18 cellular contexts compared by ENCODE assay signal in the genomic region with DNA sequence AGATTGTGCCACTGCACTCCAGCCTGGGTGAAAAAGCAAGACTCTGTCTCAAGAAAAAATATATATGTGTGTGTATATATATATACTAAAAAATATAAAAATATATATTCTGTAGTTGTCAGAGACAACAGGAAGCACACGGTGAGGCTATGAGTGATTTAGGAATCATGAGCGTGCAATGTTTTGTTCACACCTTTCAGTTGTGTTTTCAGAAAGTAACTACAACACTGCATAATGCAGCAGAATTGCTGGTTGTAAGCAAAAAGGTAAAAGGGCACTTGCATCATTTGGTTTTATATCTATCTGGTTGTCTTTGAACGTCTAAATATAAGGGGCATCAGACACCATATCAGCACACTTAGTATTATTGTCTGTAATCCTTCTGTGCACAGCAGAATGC. TPM values are rescaled to one million over a fixed set of nuclear protein-coding genes. Genes with fewer than 3 reads are reported as not detected.
DNase-seq lines count a peak whose midpoint lies in the region; ATAC-seq and TF ChIP-seq lines count a peak whose summit lies in the region.
"Had no signal": no experiment of that assay in that cellular context is flagged by ENCODE, and none has a peak within 500 bp of the region (broad histone marks: within the 10 kb centered on the region; RNA-seq: fewer than 3 reads in every experiment).

No MANE protein-coding gene starts in this region.

- H3K36me3 ChIP-seq in CD8-positive, alpha-beta memory T cell (ENCODE audit: insufficient read depth, low read length), result no peaks in the 10 kb centered on the region
- H3K36me3 ChIP-seq in A673 (ENCODE audit: insufficient read depth, low read length, poor library complexity, severe bottlenecking), result no peaks in the 10 kb centered on the region
- H3K36me3 ChIP-seq: BE2C had no signal

- intact Hi-C loops in activated CD4-positive, alpha-beta memory T cell treated with anti-CD3 and anti-CD28 coated beads for 36 hours (cut with micrococcal nuclease), result no loop called here
- intact Hi-C loops in A673 (cut with micrococcal nuclease; ENCODE audit: unreplicated experiment), result no loop called here

- H3K27ac Mint-ChIP-seq in activated CD4-positive, alpha-beta memory T cell treated with anti-CD3 and anti-CD28 coated beads, Interleukin-2, amount 10 ng/mL, durations not matched to agents 7 days and 5 days, result peak overlapping the region; percentile 92
- H3K27ac Mint-ChIP-seq in activated CD4-positive, alpha-beta memory T cell treated with anti-CD3 and anti-CD28 coated beads for 36 hours, result no peak overlapping the region
- H3K27ac Mint-ChIP-seq in CD8-positive, alpha-beta memory T cell, result peak overlapping the region; percentile 74 to 94 (median 82)
- H3K27ac Mint-ChIP-seq in T-helper 1 cell treated with Interleukin-12 subunit alpha and Interleukin-12 subunit beta and Interleukin-4 antibody, amounts not matched to agents 30 μg/mL and 1 μg/mL, for 36 hours, result peak overlapping the region; percentile 79
- peak overlapping the region; percentile 71 for H3K27ac Mint-ChIP-seq in central memory CD8-positive, alpha-beta T cell (ENCODE audit: low read depth)
- H3K27ac Mint-ChIP-seq: HFFc6 had no signal

- H3K27me3 ChIP-seq in CD8-positive, alpha-beta memory T cell (ENCODE audit: insufficient read depth, low read length, poor library complexity, severe bottlenecking), result no peaks in the 10 kb centered on the region
- no peaks in the 10 kb centered on the region for H3K27me3 ChIP-seq in A673 (replicated peaks; ENCODE audit: insufficient read depth, low read depth, low read length, poor library complexity)
- H3K27me3 ChIP-seq: BE2C had no signal

- no peaks in the 10 kb centered on the region for H3K9me3 ChIP-seq in CD8-positive, alpha-beta memory T cell (ENCODE audit: low read length)
- H3K9me3 ChIP-seq in A673 (ENCODE audit: low read depth, low read length, poor library complexity, severe bottlenecking), result no peaks in the 10 kb centered on the region
- H3K9me3 ChIP-seq: BE2C, Caco-2 had no signal

- no peak for DNase-seq in activated CD4-positive, alpha-beta memory T cell treated with anti-CD3 and anti-CD28 coated beads, Interleukin-2, amount 10 ng/mL, durations not matched to agents 7 days and 5 days
- DNase-seq in activated CD4-positive, alpha-beta memory T cell treated with anti-CD3 and anti-CD28 coated beads for 36 hours, result no peak
- DNase-seq in CD8-positive, alpha-beta memory T cell, result no peak
- no peak for DNase-seq in central memory CD8-positive, alpha-beta T cell (ENCODE audit: low spot score in 2 of 2)
- DNase-seq in A673 (ENCODE audit: low spot score) (no peak), foreskin melanocyte (no peak), NCI-H1092 (lab: John Stamatoyannopoulos, UW) (no peak)
- DNase-seq: BE2C; Caco-2; CD8-positive, alpha-beta T cell; DMS53; HCEC 1CT; HFFc6 had no signal

- no peak for TF ChIP-seq CTCF in A673 (conservative IDR thresholded peaks at IDR 0.05; ENCODE audit: low read depth, low read length)

- H3K4me1 ChIP-seq in CD8-positive, alpha-beta memory T cell (ENCODE audit: insufficient read depth, low read length), result peaks cover 61% of the 10 kb centered on the region
- no peaks in the 10 kb centered on the region for H3K4me1 ChIP-seq in A673 (ENCODE audit: insufficient read depth, low read length, poor library complexity, severe bottlenecking)
- H3K4me1 ChIP-seq: BE2C, Caco-2 had no signal

- CTCF ChIA-PET in activated CD4-positive, alpha-beta memory T cell treated with anti-CD3 and anti-CD28 coated beads, Interleukin-2, amount 10 ng/mL, durations not matched to agents 7 days and 5 days (lab: Charles Lee), result interaction anchor here (1.5 to 7.2 kb wide), 5 partner anchors 11 to 83 kb away, joined by 4 to 74 read pairs (median 21); partner anchors contain the start of genes CCR1 and CCR5
- CTCF ChIA-PET in activated CD4-positive, alpha-beta memory T cell treated with anti-CD3 and anti-CD28 coated beads for 36 hours (lab: Charles Lee), result interaction anchor here (0.9 to 6.6 kb wide), 3 partner anchors 10 to 189 kb away, joined by 3 to 88 read pairs (median 5); partner anchors contain the start of gene CCR5
- CTCF ChIA-PET in CD8-positive, alpha-beta memory T cell (lab: Charles Lee), result interaction anchor here (3.1 to 6.8 kb wide), 2 partner anchors 10 to 82 kb away, joined by 14 to 49 read pairs; partner anchors contain the start of gene CCR5
- CTCF ChIA-PET in A673 (lab: Charles Lee), result no interaction called here

- peaks cover 88% of the 10 kb centered on the region for H3K4me1 Mint-ChIP-seq in activated CD4-positive, alpha-beta memory T cell treated with anti-CD3 and anti-CD28 coated beads, Interleukin-2, amount 10 ng/mL, durations not matched to agents 7 days and 5 days
- H3K4me1 Mint-ChIP-seq in activated CD4-positive, alpha-beta memory T cell treated with anti-CD3 and anti-CD28 coated beads for 36 hours (ENCODE audit: low read depth), result peaks cover 70% of the 10 kb centered on the region
- H3K4me1 Mint-ChIP-seq in CD8-positive, alpha-beta memory T cell, result peaks cover 73 to 91% (median 89%) of the 10 kb centered on the region in 3 donors
- H3K4me1 Mint-ChIP-seq in T-helper 1 cell treated with Interleukin-12 subunit alpha and Interleukin-12 subunit beta and Interleukin-4 antibody, amounts not matched to agents 30 μg/mL and 1 μg/mL, for 36 hours (ENCODE audit: low read depth), result peaks cover 73% of the 10 kb centered on the region
- peaks cover 82% of the 10 kb centered on the region for H3K4me1 Mint-ChIP-seq in central memory CD8-positive, alpha-beta T cell

- no peak overlapping the region for H3K4me3 ChIP-seq in CD8-positive, alpha-beta memory T cell (ENCODE audit: low read length)
- H3K4me3 ChIP-seq in A673 (ENCODE audit: low read depth, low read length, poor library complexity, severe bottlenecking), result no peak overlapping the region

- no peak overlapping the region for H3K27ac ChIP-seq in CD8-positive, alpha-beta memory T cell (ENCODE audit: low read depth, low read length)
- H3K27ac ChIP-seq in A673 (ENCODE audit: low read depth, low read length, poor library complexity, severe bottlenecking), result no peak overlapping the region
- H3K27ac ChIP-seq: C4-2B had no signal

- H3K9me3 Mint-ChIP-seq in activated CD4-positive, alpha-beta memory T cell treated with anti-CD3 and anti-CD28 coated beads, Interleukin-2, amount 10 ng/mL, durations not matched to agents 7 days and 5 days, result no peaks in the 10 kb centered on the region
- no peaks in the 10 kb centered on the region for H3K9me3 Mint-ChIP-seq in activated CD4-positive, alpha-beta memory T cell treated with anti-CD3 and anti-CD28 coated beads for 36 hours
- no peaks in the 10 kb centered on the region for H3K9me3 Mint-ChIP-seq in CD8-positive, alpha-beta memory T cell
- H3K9me3 Mint-ChIP-seq in T-helper 1 cell treated with Interleukin-12 subunit alpha and Interleukin-12 subunit beta and Interleukin-4 antibody, amounts not matched to agents 30 μg/mL and 1 μg/mL, for 36 hours, result peaks cover 7% of the 10 kb centered on the region
- no peaks in the 10 kb centered on the region for H3K9me3 Mint-ChIP-seq in central memory CD8-positive, alpha-beta T cell
- H3K9me3 Mint-ChIP-seq: CD8-positive, alpha-beta T cell; HFFc6 had no signal

- BruUV-seq in A673 (replicated peaks; lab: Mats Ljungman, UMichigan), result no TSS peak

- ATAC-seq in central memory CD8-positive, alpha-beta T cell (replicated peaks; ENCODE audit: extremely low read depth, poor library complexity, severe bottlenecking), result peak; percentile 35
- ATAC-seq: CD8-positive, alpha-beta T cell; HepG2 had no signal

- H3K4me3 Mint-ChIP-seq in activated CD4-positive, alpha-beta memory T cell treated with anti-CD3 and anti-CD28 coated beads, Interleukin-2, amount 10 ng/mL, durations not matched to agents 7 days and 5 days, result no peak overlapping the region
- H3K4me3 Mint-ChIP-seq in activated CD4-positive, alpha-beta memory T cell treated with anti-CD3 and anti-CD28 coated beads for 36 hours, result no peak overlapping the region
- peak overlapping the region in 5 of 7 donors; percentile 17 to 67 (median 28) for H3K4me3 Mint-ChIP-seq in CD8-positive, alpha-beta memory T cell
- no peak overlapping the region for H3K4me3 Mint-ChIP-seq in T-helper 1 cell treated with Interleukin-12 subunit alpha and Interleukin-12 subunit beta and Interleukin-4 antibody, amounts not matched to agents 30 μg/mL and 1 μg/mL, for 36 hours
- H3K4me3 Mint-ChIP-seq in central memory CD8-positive, alpha-beta T cell, result no peak overlapping the region
- H3K4me3 Mint-ChIP-seq: CD8-positive, alpha-beta T cell; HFFc6 had no signal

- peaks cover 4% of the 10 kb centered on the region for H3K27me3 Mint-ChIP-seq in activated CD4-positive, alpha-beta memory T cell treated with anti-CD3 and anti-CD28 coated beads, Interleukin-2, amount 10 ng/mL, durations not matched to agents 7 days and 5 days
- H3K27me3 Mint-ChIP-seq in activated CD4-positive, alpha-beta memory T cell treated with anti-CD3 and anti-CD28 coated beads for 36 hours, result peaks cover 13% of the 10 kb centered on the region
- peaks cover 0 to 1% of the 10 kb centered on the region in 2 donors for H3K27me3 Mint-ChIP-seq in CD8-positive, alpha-beta memory T cell
- H3K27me3 Mint-ChIP-seq in T-helper 1 cell treated with Interleukin-12 subunit alpha and Interleukin-12 subunit beta and Interleukin-4 antibody, amounts not matched to agents 30 μg/mL and 1 μg/mL, for 36 hours (ENCODE audit: low read depth), result peaks cover 9% of the 10 kb centered on the region
- no peaks in the 10 kb centered on the region for H3K27me3 Mint-ChIP-seq in central memory CD8-positive, alpha-beta T cell

- H3K36me3 Mint-ChIP-seq in activated CD4-positive, alpha-beta memory T cell treated with anti-CD3 and anti-CD28 coated beads, Interleukin-2, amount 10 ng/mL, durations not matched to agents 7 days and 5 days (ENCODE audit: low read depth), result peaks cover 15% of the 10 kb centered on the region
- no peaks in the 10 kb centered on the region for H3K36me3 Mint-ChIP-seq in activated CD4-positive, alpha-beta memory T cell treated with anti-CD3 and anti-CD28 coated beads for 36 hours
- H3K36me3 Mint-ChIP-seq in CD8-positive, alpha-beta memory T cell, result peaks cover 0 to 3% (median 0%) of the 10 kb centered on the region in 3 donors
- H3K36me3 Mint-ChIP-seq in T-helper 1 cell treated with Interleukin-12 subunit alpha and Interleukin-12 subunit beta and Interleukin-4 antibody, amounts not matched to agents 30 μg/mL and 1 μg/mL, for 36 hours (ENCODE audit: low read depth), result peaks cover 16% of the 10 kb centered on the region
- peaks cover 5% of the 10 kb centered on the region for H3K36me3 Mint-ChIP-seq in central memory CD8-positive, alpha-beta T cell (ENCODE audit: insufficient read depth)
- H3K36me3 Mint-ChIP-seq: CD8-positive, alpha-beta T cell had no signal

- POLR2A ChIA-PET in activated CD4-positive, alpha-beta memory T cell treated with anti-CD3 and anti-CD28 coated beads, Interleukin-2, amount 10 ng/mL, durations not matched to agents 7 days and 5 days (lab: Charles Lee), result interaction anchor here (1.0 to 8.7 kb wide), 7 partner anchors 9 to 83 kb away, joined by 3 to 208 read pairs (median 15); partner anchors contain the start of genes CCR2 and CCR5
- POLR2A ChIA-PET in activated CD4-positive, alpha-beta memory T cell treated with anti-CD3 and anti-CD28 coated beads for 36 hours (lab: Charles Lee), result interaction anchor here (0.6 to 5.1 kb wide), 4 partner anchors 13 to 252 kb away, joined by 3 to 49 read pairs (median 17); partner anchors contain the start of gene CCR5
- POLR2A ChIA-PET in CD8-positive, alpha-beta memory T cell (lab: Charles Lee), result no interaction called here
- POLR2A ChIA-PET in A673 (lab: Charles Lee; ENCODE audit: low non-redundant PET), result no interaction called here

RNA-seq across cellular contexts. Expression of gene CCR3, which starts 44.7 kb away (rescaled TPM):
- 1 to 10 TPM; 1.2 to 1.9 TPM for total RNA-seq in activated CD4-positive, alpha-beta memory T cell treated with anti-CD3 and anti-CD28 coated beads, Interleukin-2, amount 10 ng/mL, durations not matched to agents 7 days and 5 days
- not detected for total RNA-seq in activated CD4-positive, alpha-beta memory T cell treated with anti-CD3 and anti-CD28 coated beads for 36 hours
- not detected for total RNA-seq in CD8-positive, alpha-beta memory T cell
- 0.22 TPM for polyA plus RNA-seq in CD8-positive, alpha-beta memory T cell
- total RNA-seq in A673 (2021), result not detected in 2 replicates
- total RNA-seq: CD8-positive, alpha-beta T cell; Daoy; HepG2; HFFc6 had no signal
- polyA plus RNA-seq: AG04450, HepG2 had no signal

Comparison
In these comparisons a context has a peak if more than half of its experiments do, and no peak if none do; other contexts are left out.
1. H3K4me3 Mint-ChIP-seq: peak in CD8-positive, alpha-beta memory T cell (5 of 7); none in activated CD4-positive, alpha-beta memory T cell treated with anti-CD3 and anti-CD28 coated beads, Interleukin-2, amount 10 ng/mL, durations not matched to agents 7 days and 5 days (single experiment), activated CD4-positive, alpha-beta memory T cell treated with anti-CD3 and anti-CD28 coated beads for 36 hours (single experiment), T-helper 1 cell treated with Interleukin-12 subunit alpha and Interleukin-12 subunit beta and Interleukin-4 antibody, amounts not matched to agents 30 μg/mL and 1 μg/mL, for 36 hours (single experiment) and central memory CD8-positive, alpha-beta T cell (single experiment).
2. POLR2A ChIA-PET loops: an anchor here in activated CD4-positive, alpha-beta memory T cell treated with anti-CD3 and anti-CD28 coated beads, Interleukin-2, amount 10 ng/mL, durations not matched to agents 7 days and 5 days (1.0 to 8.7 kb wide) and activated CD4-positive, alpha-beta memory T cell treated with anti-CD3 and anti-CD28 coated beads for 36 hours (0.6 to 5.1 kb wide); none called in CD8-positive, alpha-beta memory T cell and A673.